Comparison of ENCODE assay signal across 19 cellular contexts in the genomic region with DNA sequence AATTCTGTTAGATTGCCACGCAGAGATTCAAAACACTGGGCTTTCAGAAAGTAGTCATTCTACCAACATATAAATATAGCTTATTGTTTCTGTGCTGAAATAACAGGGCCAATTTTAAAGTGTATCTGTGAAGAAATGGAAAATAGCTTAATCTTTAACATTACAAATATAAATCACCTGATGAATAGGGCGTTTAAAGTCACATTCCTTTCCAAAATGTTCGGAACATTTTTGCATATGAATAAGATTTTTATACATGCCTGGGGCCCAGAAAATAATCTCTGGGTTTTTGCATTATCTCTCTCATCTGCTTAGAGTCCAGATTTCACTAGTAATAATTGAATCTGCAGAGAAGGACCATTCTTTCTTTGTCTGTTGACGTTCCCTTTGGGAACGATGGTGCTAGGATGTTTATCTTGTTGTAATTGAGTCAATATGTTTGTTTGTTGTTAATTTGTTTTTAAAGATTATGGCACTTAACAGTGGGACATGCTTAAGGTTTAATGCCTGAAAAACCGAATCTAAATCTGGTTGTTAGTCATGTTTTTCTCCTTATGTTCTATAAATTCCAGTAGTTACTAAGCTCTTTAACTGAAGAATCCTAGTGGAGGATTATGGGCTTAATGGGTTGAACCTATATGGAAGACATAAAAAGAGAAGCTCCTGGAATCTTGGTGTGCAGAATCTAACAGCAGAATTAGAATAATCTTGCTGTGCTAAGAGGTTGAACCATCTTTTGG.
"Had no signal": no experiment of that assay in that cellular context is flagged by ENCODE, and none has a peak within 500 bp of the region (broad histone marks: within the 10 kb centered on the region; RNA-seq: fewer than 3 reads in every experiment).

No MANE protein-coding gene starts in this region.

- H3K4me3 Mint-ChIP-seq: activated B cell treated with CpG ODN at 0.5 μM for 24 hours; activated CD8-positive, alpha-beta T cell treated with anti-CD3 and anti-CD28 coated beads, Interleukin-2, amount 10 ng/mL, durations not matched to agents 7 days and 5 days; activated naive CD8-positive, alpha-beta T cell treated with anti-CD3 and anti-CD28 coated beads, Interleukin-2, amount 10 ng/mL, durations not matched to agents 7 days and 5 days; naive thymus-derived CD8-positive, alpha-beta T cell had no signal

- H3K27ac ChIP-seq: ascending aorta, breast epithelium, left ventricle myocardium inferior, neutrophil, skin epidermis, suprapubic skin had no signal

- H3K27me3 Mint-ChIP-seq: activated B cell treated with CpG ODN at 0.5 μM for 24 hours; activated naive CD8-positive, alpha-beta T cell treated with anti-CD3 and anti-CD28 coated beads, Interleukin-2, amount 10 ng/mL, durations not matched to agents 7 days and 5 days; naive thymus-derived CD8-positive, alpha-beta T cell had no signal

- H3K4me1 ChIP-seq: ascending aorta, breast epithelium had no signal

- H3K9me3 ChIP-seq: ascending aorta, breast epithelium, left ventricle myocardium inferior, neutrophil, suprapubic skin had no signal

- H3K4me1 Mint-ChIP-seq: activated B cell treated with CpG ODN at 0.5 μM for 24 hours had no signal

- H3K4me3 ChIP-seq: ascending aorta, breast epithelium, left ventricle myocardium inferior, skin epidermis, suprapubic skin had no signal

- H3K27me3 ChIP-seq: ascending aorta, breast epithelium, neutrophil, suprapubic skin had no signal

- DNase-seq: activated B cell treated with CpG ODN at 0.5 μM for 24 hours; activated CD4-positive, alpha-beta T cell treated with anti-CD3 and anti-CD28 coated beads for 48 hours; activated CD8-positive, alpha-beta memory T cell treated with anti-CD3 and anti-CD28 coated beads, Interleukin-2, amount 50 U/mL, for 4 hours; activated CD8-positive, alpha-beta T cell treated with anti-CD3 and anti-CD28 coated beads, Interleukin-2, amount 10 ng/mL, durations not matched to agents 7 days and 5 days; activated naive CD8-positive, alpha-beta T cell treated with anti-CD3 and anti-CD28 coated beads, Interleukin-2, amount 10 ng/mL, durations not matched to agents 7 days and 5 days; dermis blood vessel endothelial cell; left ventricle myocardium inferior; naive thymus-derived CD8-positive, alpha-beta T cell; right cardiac atrium; stimulated activated CD4-positive, alpha-beta T cell treated with anti-CD3 and anti-CD28 coated beads, Interleukin-4, amount 100 ng/mL, for 4 hours; stimulated activated CD8-positive, alpha-beta memory T cell treated with anti-CD3 and anti-CD28 coated beads, Interleukin-4, amount 100 ng/mL, for 48 hours; stimulated activated naive CD4-positive, alpha-beta T cell treated with Interleukin-2 at 50 U/mL for 16 hours; trophoblast cell had no signal

- H3K36me3 ChIP-seq: breast epithelium had no signal

- FAIRE-seq: TTC549 had no signal

- H3K27ac Mint-ChIP-seq: activated B cell treated with CpG ODN at 0.5 μM for 24 hours; activated CD8-positive, alpha-beta T cell treated with anti-CD3 and anti-CD28 coated beads, Interleukin-2, amount 10 ng/mL, durations not matched to agents 7 days and 5 days; activated naive CD8-positive, alpha-beta T cell treated with anti-CD3 and anti-CD28 coated beads, Interleukin-2, amount 10 ng/mL, durations not matched to agents 7 days and 5 days had no signal

- ATAC-seq: activated CD8-positive, alpha-beta T cell treated with anti-CD3 and anti-CD28 coated beads, Interleukin-2, amount 10 ng/mL, durations not matched to agents 7 days and 5 days; naive thymus-derived CD8-positive, alpha-beta T cell; right cardiac atrium had no signal

- H3K9me3 Mint-ChIP-seq: activated B cell treated with CpG ODN at 0.5 μM for 24 hours; activated naive CD8-positive, alpha-beta T cell treated with anti-CD3 and anti-CD28 coated beads, Interleukin-2, amount 10 ng/mL, durations not matched to agents 7 days and 5 days; naive thymus-derived CD8-positive, alpha-beta T cell had no signal
